In genomic region chr11:107140988-107141387, GRCh38 we compare ENCODE assay signal across 27 cellular contexts.
"Had no signal": no experiment of that assay in that cellular context is flagged by ENCODE, and none has a peak within 500 bp of the region (broad histone marks: within the 10 kb centered on the region; RNA-seq: fewer than 3 reads in every experiment).

No MANE protein-coding gene starts in this region.

- DNase-seq: activated CD4-positive, alpha-beta T cell treated with anti-CD3 and anti-CD28 coated beads for 48 hours; activated CD4-positive, alpha-beta T cell treated with anti-CD3 and anti-CD28 coated beads, Interleukin-2, amount 50 U/mL, for 48 hours; activated CD4-positive, CD25-positive, alpha-beta regulatory T cell treated with anti-CD3 and anti-CD28 coated beads, Interleukin-2, amount 50 U/mL, for 72 hours; activated CD8-positive, alpha-beta memory T cell treated with anti-CD3 and anti-CD28 coated beads, Interleukin-2, amount 10 ng/mL, durations not matched to agents 7 days and 5 days; activated effector memory CD4-positive, alpha-beta T cell treated with Interleukin-2 at 50 U/mL for 16 hours; activated naive CD4-positive, alpha-beta T cell; activated T-cell treated with anti-CD3 and anti-CD28 coated beads, Interleukin-2, amount 50 U/mL, for 24 hours; aorta; central memory CD4-positive, alpha-beta T cell; MG63; MV-4-11; NCI-H1417 treated with DMSO at 0.1 percent for 48 hours; NCI-H1694; NCI-H2029; NCI-H2107; NCI-H524; NCI-H774; Peyer's patch; Right ventricle myocardium superior; SJCRH30; SW 1271; T-helper 17 cell; T-helper 9 cell had no signal

- H3K9me3 ChIP-seq: MG63, Peyer's patch, SJCRH30 had no signal

- H3K27me3 Mint-ChIP-seq: activated CD8-positive, alpha-beta memory T cell treated with anti-CD3 and anti-CD28 coated beads, Interleukin-2, amount 10 ng/mL, durations not matched to agents 7 days and 5 days; activated naive CD4-positive, alpha-beta T cell treated with anti-CD3 and anti-CD28 coated beads, Interleukin-2, amount 50 U/mL, for 24 hours; activated T-cell treated with anti-CD3 and anti-CD28 coated beads, Interleukin-2, amount 50 U/mL, for 24 hours; T-helper 17 cell had no signal

- H3K9me3 Mint-ChIP-seq: activated naive CD4-positive, alpha-beta T cell treated with anti-CD3 and anti-CD28 coated beads, Interleukin-2, amount 50 U/mL, for 24 hours had no signal

- H3K36me3 Mint-ChIP-seq: activated CD8-positive, alpha-beta memory T cell treated with anti-CD3 and anti-CD28 coated beads, Interleukin-2, amount 10 ng/mL, durations not matched to agents 7 days and 5 days; activated naive CD4-positive, alpha-beta T cell treated with anti-CD3 and anti-CD28 coated beads, Interleukin-2, amount 50 U/mL, for 24 hours; WTC11 had no signal

- H3K36me3 ChIP-seq: MG63, Peyer's patch, SJCRH30 had no signal

- H3K4me3 ChIP-seq: MG63, Peyer's patch, SJCRH30 had no signal

- H3K4me1 Mint-ChIP-seq: activated CD8-positive, alpha-beta memory T cell treated with anti-CD3 and anti-CD28 coated beads, Interleukin-2, amount 10 ng/mL, durations not matched to agents 7 days and 5 days; activated naive CD4-positive, alpha-beta T cell treated with anti-CD3 and anti-CD28 coated beads, Interleukin-2, amount 50 U/mL, for 24 hours; T-helper 17 cell; WTC11 had no signal

- H3K4me3 Mint-ChIP-seq: activated CD8-positive, alpha-beta memory T cell treated with anti-CD3 and anti-CD28 coated beads, Interleukin-2, amount 10 ng/mL, durations not matched to agents 7 days and 5 days; activated naive CD4-positive, alpha-beta T cell treated with anti-CD3 and anti-CD28 coated beads, Interleukin-2, amount 50 U/mL, for 24 hours; activated T-cell treated with anti-CD3 and anti-CD28 coated beads, Interleukin-2, amount 50 U/mL, for 24 hours; activated T-helper 1 cell treated with anti-CD3 and anti-CD28 coated beads, Interleukin-12 subunit alpha, Interleukin-12 subunit beta, Interleukin-2, Interleukin-4 antibody, amounts not matched to agents 30 ng/mL and 10 ng/mL and 1 ng/mL, durations not matched to agents 14 hours and 24 hours and 36 hours; T-helper 17 cell; WTC11 had no signal

- H3K27ac Mint-ChIP-seq: activated CD8-positive, alpha-beta memory T cell treated with anti-CD3 and anti-CD28 coated beads, Interleukin-2, amount 10 ng/mL, durations not matched to agents 7 days and 5 days; activated naive CD4-positive, alpha-beta T cell treated with anti-CD3 and anti-CD28 coated beads, Interleukin-2, amount 50 U/mL, for 24 hours; activated T-cell treated with anti-CD3 and anti-CD28 coated beads, Interleukin-2, amount 50 U/mL, for 24 hours; activated T-helper 1 cell treated with anti-CD3 and anti-CD28 coated beads, Interleukin-12 subunit alpha, Interleukin-12 subunit beta, Interleukin-2, Interleukin-4 antibody, amounts not matched to agents 30 ng/mL and 10 ng/mL and 1 ng/mL, durations not matched to agents 14 hours and 24 hours and 36 hours; T-helper 17 cell; WTC11 had no signal

- H3K27me3 ChIP-seq: Peyer's patch, SJCRH30 had no signal

- H3K27ac ChIP-seq: Peyer's patch, RWPE1, SJCRH30 had no signal
